ENCODE assay signal across 8 cellular contexts in genomic region chr9:108933231-108933630, GRCh38. TPM values are rescaled to one million over a fixed set of nuclear protein-coding genes. Genes with fewer than 3 reads are reported as not detected.
DNase-seq lines count a peak whose midpoint lies in the region; ATAC-seq and TF ChIP-seq lines count a peak whose summit lies in the region.

No MANE protein-coding gene starts in this region.

- H3K36me3 ChIP-seq in BLaER1 (peaks cover 30% of the 10 kb centered on the region), iPS-15b (ENCODE audit: control insufficient read depth, insufficient read depth, low read length) (peaks cover 3% of the 10 kb centered on the region), spleen (peaks cover 0 to 48% (median 15%) of the 10 kb centered on the region in 6 donors)

- H3K4me3 ChIP-seq in BLaER1: peak overlapping the region; percentile 94
- peak overlapping the region; percentile 98 for H3K4me3 ChIP-seq in iPS-15b (ENCODE audit: low read depth, low read length)
- peak overlapping the region; percentile 63 to 99 (median 86) for H3K4me3 ChIP-seq in spleen

- TF ChIP-seq CTCF in spleen (IDR thresholded peaks at IDR 0.05 in 8 of 11, conservative IDR thresholded peaks at IDR 0.05 in 3 of 11): no peak

- H3K27ac ChIP-seq in BLaER1: peak overlapping the region; percentile 84
- peak overlapping the region; percentile 79 to 93 (median 92) for H3K27ac ChIP-seq in spleen

- H3K9me3 ChIP-seq in BLaER1 (no peaks in the 10 kb centered on the region), iPS-15b (ENCODE audit: control insufficient read depth, insufficient read depth, low read length) (no peaks in the 10 kb centered on the region), spleen (no peaks in the 10 kb centered on the region)

- WGBS in spleen, 5 donors: 1 to 4% (median 2%) methylated on average over 19 to 20 of the region's 20 CpGs

- H3K9ac ChIP-seq in BLaER1: peak overlapping the region; percentile 92
- peak overlapping the region; percentile 71 for H3K9ac ChIP-seq in iPS-15b (ENCODE audit: low read depth, low read length)

- intact Hi-C loops in spleen (cut with DNase I; ENCODE audit: low total_unique reads): loop anchor here (10.0 kb wide), 1 partner anchor 82 kb away; the partner anchor contains the start of gene CTNNAL1

- no peaks in the 10 kb centered on the region for H3K27me3 Mint-ChIP-seq in activated naive CD8-positive, alpha-beta T cell treated with anti-CD3 and anti-CD28 coated beads, Interleukin-2, amount 50 U/mL, for 24 hours

- no peak for DNase-seq in activated naive CD8-positive, alpha-beta T cell treated with anti-CD3 and anti-CD28 coated beads, Interleukin-2, amount 50 U/mL, for 24 hours
- DNase-seq in spleen (no peak), T1000 (lab: John Stamatoyannopoulos, UW) (no peak)

- no peak for TF ChIP-seq POLR2A in spleen (IDR thresholded peaks at IDR 0.05)

- peaks cover 29% of the 10 kb centered on the region for H3K4me1 Mint-ChIP-seq in activated naive CD8-positive, alpha-beta T cell treated with anti-CD3 and anti-CD28 coated beads, Interleukin-2, amount 50 U/mL, for 24 hours

- H3K9me3 Mint-ChIP-seq in activated naive CD8-positive, alpha-beta T cell treated with anti-CD3 and anti-CD28 coated beads, Interleukin-2, amount 50 U/mL, for 24 hours: no peaks in the 10 kb centered on the region

- peaks cover 21% of the 10 kb centered on the region for H3K4me1 ChIP-seq in BLaER1
- peaks cover 5% of the 10 kb centered on the region for H3K4me1 ChIP-seq in iPS-15b (ENCODE audit: control insufficient read depth, insufficient read depth, low read length)
- peaks cover 8 to 46% (median 34%) of the 10 kb centered on the region in 6 donors for H3K4me1 ChIP-seq in spleen

- peak overlapping the region; percentile 99 for H3K4me3 Mint-ChIP-seq in activated naive CD8-positive, alpha-beta T cell treated with anti-CD3 and anti-CD28 coated beads, Interleukin-2, amount 50 U/mL, for 24 hours

- peaks cover 20% of the 10 kb centered on the region for H3K36me3 Mint-ChIP-seq in activated naive CD8-positive, alpha-beta T cell treated with anti-CD3 and anti-CD28 coated beads, Interleukin-2, amount 50 U/mL, for 24 hours (ENCODE audit: low read depth)

- peaks cover 10% of the 10 kb centered on the region; the same call in 1 of the 2 replicates for H4K20me1 ChIP-seq in BLaER1

- no peaks in the 10 kb centered on the region for H3K27me3 ChIP-seq in BLaER1
- no peaks in the 10 kb centered on the region for H3K27me3 ChIP-seq in iPS-15b (ENCODE audit: control insufficient read depth, insufficient read depth, low read length)
- H3K27me3 ChIP-seq in spleen (replicated peaks in 1 of 7): no peaks in the 10 kb centered on the region

- peak; percentile 3 for ATAC-seq in HG03460 (IDR thresholded peaks at IDR 0.05; ENCODE audit: unreplicated experiment)
- no peak for ATAC-seq in activated naive CD8-positive, alpha-beta T cell treated with anti-CD3 and anti-CD28 coated beads, Interleukin-2, amount 50 U/mL, for 24 hours
- ATAC-seq in HG03097 (IDR thresholded peaks at IDR 0.05; ENCODE audit: low FRiP score, unreplicated experiment): no peak
- no peak for ATAC-seq in GM18867 (IDR thresholded peaks at IDR 0.05; ENCODE audit: unreplicated experiment)

- H3K27ac Mint-ChIP-seq in activated naive CD8-positive, alpha-beta T cell treated with anti-CD3 and anti-CD28 coated beads, Interleukin-2, amount 50 U/mL, for 24 hours: peak overlapping the region; percentile 98

- H3K4me2 ChIP-seq in BLaER1: peak overlapping the region; percentile 81

RNA-seq across cellular contexts. Expression of gene ELP1, which starts 0.7 kb away (rescaled TPM):
- 10 to 100 TPM; 13.6 to 30.5 (median 19.1) TPM for total RNA-seq in spleen
- polyA plus RNA-seq in spleen: 10 to 100 TPM in 2 of 3 donors, 1 to 10 TPM in 1; 9.9 to 14.5 (median 13.6) TPM

RNA-seq across cellular contexts. Expression of gene ABITRAM, which starts 1.0 kb away (rescaled TPM):
- total RNA-seq in spleen: 10 to 100 TPM in 3 of 7 donors, 1 to 10 TPM in 4; 7.5 to 11.0 (median 9.7) TPM
- 1 to 10 TPM; 7.5 to 8.6 (median 8.2) TPM for polyA plus RNA-seq in spleen
